In genomic region chr12:92506460-92506859, GRCh38 we compare ENCODE assay signal across 10 cellular contexts.
DNase-seq lines count a peak whose midpoint lies in the region; ATAC-seq, FAIRE-seq and TF ChIP-seq lines count a peak whose summit lies in the region.
"Had no signal": no experiment of that assay in that cellular context is flagged by ENCODE, and none has a peak within 500 bp of the region (broad histone marks: within the 10 kb centered on the region; RNA-seq: fewer than 3 reads in every experiment).

No MANE protein-coding gene starts in this region.

- FAIRE-seq in urothelium cell line (lab: Jason Lieb, UNC), result no peak

- H3K9ac ChIP-seq in BLaER1, result no peak overlapping the region
- no peak overlapping the region for H3K9ac ChIP-seq in mammary epithelial cell (ENCODE audit: insufficient read depth, low read length)
- peak overlapping the region; percentile 29 for H3K9ac ChIP-seq in mucosa of stomach (ENCODE audit: low read length)

- H3K4me3 ChIP-seq in BLaER1 (no peak overlapping the region; the same call in 1 of the 2 replicates), mammary epithelial cell (replicated peaks in 1 of 3; ENCODE audit: insufficient read depth in 1 of 3, low read depth in 2 of 3, low read length in 3 of 3) (no peak overlapping the region), mucosa of stomach (ENCODE audit: low read length) (no peak overlapping the region)

- dilution Hi-C loops in mammary epithelial cell (cut with HindIII; ENCODE audit: low sequenced_read_pairs), result no loop called here

- intact Hi-C loops in mammary epithelial cell (cut with micrococcal nuclease), result loop anchor here (2.0 to 5.0 kb wide), 2 partner anchors 46 to 144 kb away; no protein-coding TSS in a partner anchor

- H3K36me3 ChIP-seq in BLaER1 (no peaks in the 10 kb centered on the region), mammary epithelial cell (ENCODE audit: insufficient read depth, low read length) (no peaks in the 10 kb centered on the region), mucosa of stomach (ENCODE audit: control insufficient read depth, insufficient read depth, low read length) (no peaks in the 10 kb centered on the region)

- peak overlapping the region; percentile 81 for H3K4me2 ChIP-seq in BLaER1
- H3K4me2 ChIP-seq in mammary epithelial cell (ENCODE audit: insufficient read depth, low read depth, low read length), result peak overlapping the region; percentile 19

- CTCF ChIA-PET in mammary epithelial cell (lab: Charles Lee; ENCODE audit: low non-redundant PET), result no interaction called here

- in situ Hi-C loops in mammary epithelial cell (cut with MboI; ENCODE audit: low sequenced_read_pairs in 2 of 2), result no loop called here
- in situ Hi-C loops in GM13976 (cut with MboI; ENCODE audit: low sequenced_read_pairs, unreplicated experiment), result loop anchor here (10.0 kb wide), 1 partner anchor 58 kb away; no protein-coding TSS in a partner anchor

- H3K27me3 ChIP-seq in BLaER1 (no peaks in the 10 kb centered on the region), mammary epithelial cell (ENCODE audit: insufficient read depth, low read length) (no peaks in the 10 kb centered on the region), mucosa of stomach (ENCODE audit: control insufficient read depth, insufficient read depth, low read length) (no peaks in the 10 kb centered on the region)

- ATAC-seq in HG02588 (IDR thresholded peaks at IDR 0.05; ENCODE audit: unreplicated experiment), result no peak

- peak overlapping the region; percentile 52 for H2AFZ ChIP-seq in mammary epithelial cell (ENCODE audit: low read depth, low read length)

- H3K9me3 ChIP-seq in BLaER1 (peaks cover 7% of the 10 kb centered on the region; the same call in 1 of the 2 replicates), mammary epithelial cell (replicated peaks; ENCODE audit: insufficient read depth, low read length) (no peaks in the 10 kb centered on the region), mucosa of stomach (ENCODE audit: control insufficient read depth, low read length) (no peaks in the 10 kb centered on the region)

- DNase-seq in NCI-H1105 treated with DMSO at 0.1 percent for 48 hours (lab: John Stamatoyannopoulos, UW) (peak; percentile 69), mammary epithelial cell (no peak), OCI-M1 (lab: John Stamatoyannopoulos, UW) (no peak), urothelium cell line (ENCODE audit: low spot score) (no peak), GM13976 (ENCODE audit: low spot score) (no peak)
- DNase-seq: activated CD8-positive, alpha-beta memory T cell treated with anti-CD3 and anti-CD28 coated beads, Interleukin-2, amount 50 U/mL, for 48 hours; HFFc6 had no signal

- no TSS peak for BruUV-seq in mammary epithelial cell (replicated peaks; lab: Mats Ljungman, UMichigan)

- H3K27ac ChIP-seq in BLaER1 (peak overlapping the region; percentile 90), mammary epithelial cell (ENCODE audit: insufficient read depth, low read depth, low read length) (no peak overlapping the region)

- peaks cover 63% of the 10 kb centered on the region for H3K4me1 ChIP-seq in BLaER1
- peaks cover 3% of the 10 kb centered on the region for H3K4me1 ChIP-seq in mammary epithelial cell (ENCODE audit: insufficient read depth, low read length)
- H3K4me1 ChIP-seq in mucosa of stomach (ENCODE audit: control insufficient read depth, insufficient read depth, low read length), result peaks cover 44% of the 10 kb centered on the region

- H3K79me2 ChIP-seq in mammary epithelial cell (ENCODE audit: insufficient read depth, low read length), result no peaks in the 10 kb centered on the region

- TF ChIP-seq CTCF in mammary epithelial cell (conservative IDR thresholded peaks at IDR 0.05 in 1 of 2, IDR thresholded peaks at IDR 0.05 in 1 of 2; ENCODE audit: extremely low read depth in 1 of 2, insufficient read depth in 1 of 2, low read depth in 1 of 2, low read length in 2 of 2) (no peak), GM13976 (IDR thresholded peaks at IDR 0.05; ENCODE audit: borderline replicate concordance, control extremely low read depth, extremely low read depth, insufficient read depth, missing control alignments) (no peak)

- WGBS in mammary epithelial cell (ENCODE audit: low coverage, missing lambda C conversion rate), result 100% methylated on average over 2 of the region's 2 CpGs

- no peaks in the 10 kb centered on the region for H4K20me1 ChIP-seq in BLaER1
- H4K20me1 ChIP-seq in mammary epithelial cell (ENCODE audit: insufficient read depth, low read length), result no peaks in the 10 kb centered on the region
